Comparison of ENCODE assay signal across 1 cellular context in the genomic region with DNA sequence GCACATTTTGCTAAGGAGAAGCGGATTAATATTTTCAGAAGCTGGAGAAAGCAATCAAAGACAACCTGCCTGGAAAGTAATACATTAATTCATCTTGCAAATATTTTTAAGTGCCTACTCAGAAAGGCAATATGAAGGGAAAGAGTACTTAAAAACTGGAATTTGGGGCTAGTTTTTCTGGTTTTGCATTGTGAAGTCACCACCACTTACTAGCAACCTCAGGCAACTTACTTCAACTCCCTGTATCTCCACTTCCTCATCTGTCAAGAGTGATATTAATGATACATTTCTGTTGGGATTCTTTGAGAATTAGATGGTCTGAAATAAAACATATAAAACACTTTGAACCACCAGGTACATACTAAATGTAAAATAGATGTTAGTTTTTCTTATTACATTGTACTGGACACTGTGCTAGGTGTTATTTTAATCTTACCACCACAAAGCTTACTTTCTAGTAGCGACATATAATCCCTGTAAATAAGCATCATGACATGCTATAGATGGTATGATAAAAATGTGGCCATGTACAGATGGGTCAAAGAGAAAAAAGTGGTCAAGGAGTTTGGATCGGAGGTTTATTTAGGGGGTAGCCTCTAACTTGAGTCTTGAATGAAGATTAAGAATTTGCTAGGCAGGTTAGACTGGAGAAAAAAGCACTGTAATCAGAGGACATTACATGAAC.
A peak's percentile ranks its signal among the peaks of the same experiment; 100 is the strongest.
TF ChIP-seq lines count a peak whose summit lies in the region.

No MANE protein-coding gene starts in this region.

TF ChIP-seq in GM12878, 131 proteins besides CTCF, POLR2A, EP300 and RAD21 (continued from another document):
- TF ChIP-seq, protein P1, sequence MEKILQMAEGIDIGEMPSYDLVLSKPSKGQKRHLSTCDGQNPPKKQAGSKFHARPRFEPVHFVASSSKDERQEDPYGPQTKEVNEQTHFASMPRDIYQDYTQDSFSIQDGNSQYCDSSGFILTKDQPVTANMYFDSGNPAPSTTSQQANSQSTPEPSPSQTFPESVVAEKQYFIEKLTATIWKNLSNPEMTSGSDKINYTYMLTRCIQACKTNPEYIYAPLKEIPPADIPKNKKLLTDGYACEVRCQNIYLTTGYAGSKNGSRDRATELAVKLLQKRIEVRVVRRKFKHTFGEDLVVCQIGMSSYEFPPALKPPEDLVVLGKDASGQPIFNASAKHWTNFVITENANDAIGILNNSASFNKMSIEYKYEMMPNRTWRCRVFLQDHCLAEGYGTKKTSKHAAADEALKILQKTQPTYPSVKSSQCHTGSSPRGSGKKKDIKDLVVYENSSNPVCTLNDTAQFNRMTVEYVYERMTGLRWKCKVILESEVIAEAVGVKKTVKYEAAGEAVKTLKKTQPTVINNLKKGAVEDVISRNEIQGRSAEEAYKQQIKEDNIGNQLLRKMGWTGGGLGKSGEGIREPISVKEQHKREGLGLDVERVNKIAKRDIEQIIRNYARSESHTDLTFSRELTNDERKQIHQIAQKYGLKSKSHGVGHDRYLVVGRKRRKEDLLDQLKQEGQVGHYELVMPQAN (conservative IDR thresholded peaks at IDR 0.05), result no peak
- TF ChIP-seq SPI1 (IDR thresholded peaks at IDR 0.05; ENCODE audit: borderline replicate concordance, insufficient read depth, low read depth, low read length), result peak; percentile 54; the same call in 1 of the 2 replicates
- no peak for TF ChIP-seq SREBF1 (IDR thresholded peaks at IDR 0.05; ENCODE audit: low read length)
